1 cellular context compared by ENCODE assay signal in genomic region chr19:4327877-4328242, GRCh38.
TF ChIP-seq lines count a peak whose summit lies in the region.

No MANE protein-coding gene starts in this region.

TF ChIP-seq in endothelial cell of umbilical vein, 7 proteins besides CTCF, POLR2A, EP300 and RAD21:
- TF ChIP-seq FOS (IDR thresholded peaks at IDR 0.05; ENCODE audit: borderline replicate concordance, insufficient read depth, low read length) (no peak), POLR2AphosphoS5 (IDR thresholded peaks at IDR 0.05; ENCODE audit: insufficient read depth, low read depth, low read length) (no peak), EZH2 (IDR thresholded peaks at IDR 0.05; ENCODE audit: borderline replicate concordance, low read depth, low read length, severe bottlenecking) (no peak), MAX (IDR thresholded peaks at IDR 0.05; ENCODE audit: insufficient read depth, insufficient read length) (no peak), JUN (IDR thresholded peaks at IDR 0.05; ENCODE audit: borderline replicate concordance, insufficient read depth, insufficient read length, low read depth) (no peak), MYC (IDR thresholded peaks at IDR 0.05; ENCODE audit: low read depth, low read length) (no peak), GATA2 (IDR thresholded peaks at IDR 0.05; ENCODE audit: insufficient read depth, insufficient read length, low read depth, low read length) (no peak)
